Comparison of ENCODE assay signal across 8 cellular contexts in the genomic region with DNA sequence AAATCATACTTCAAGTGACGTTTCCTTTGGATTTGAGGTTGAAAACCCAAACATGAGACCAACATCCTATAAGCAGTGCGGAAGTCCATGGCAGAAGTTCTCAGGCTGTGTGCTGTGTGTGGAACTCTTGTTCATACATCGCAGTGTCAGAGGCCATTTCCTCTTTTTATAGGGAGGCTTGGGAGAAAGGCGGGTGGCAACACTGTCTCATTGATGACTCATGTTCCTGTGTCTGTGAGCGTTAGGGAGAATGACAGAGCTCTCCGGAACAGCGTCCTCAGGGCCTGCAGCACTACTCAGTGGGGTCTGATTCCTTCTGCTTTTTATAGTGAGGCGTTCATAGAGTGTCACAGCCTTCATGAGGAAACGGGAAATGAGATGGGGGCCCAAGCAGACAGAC.
DNase-seq lines count a peak whose midpoint lies in the region; ATAC-seq, FAIRE-seq and TF ChIP-seq lines count a peak whose summit lies in the region.

No MANE protein-coding gene starts in this region.

- CTCF ChIA-PET in naive thymus-derived CD4-positive, alpha-beta T cell (lab: Charles Lee): no interaction called here

- intact Hi-C loops in naive thymus-derived CD4-positive, alpha-beta T cell (cut with micrococcal nuclease): no loop called here

- POLR2A ChIA-PET in naive thymus-derived CD4-positive, alpha-beta T cell (lab: Charles Lee): no interaction called here

- H3K27me3 ChIP-seq in naive thymus-derived CD4-positive, alpha-beta T cell (ENCODE audit: control insufficient read depth in 2 of 2, insufficient read depth in 2 of 2, low read length in 2 of 2): no peaks in the 10 kb centered on the region

- peak; percentile 92 for ATAC-seq in esophagus mucosa
- ATAC-seq in naive thymus-derived CD4-positive, alpha-beta T cell: peak; percentile 96
- ATAC-seq in HG03159 (IDR thresholded peaks at IDR 0.05; ENCODE audit: unreplicated experiment): no peak

- peak overlapping the region in 1 of 10 donors; percentile 29 for H3K4me3 Mint-ChIP-seq in naive thymus-derived CD4-positive, alpha-beta T cell
- no peak overlapping the region for H3K4me3 Mint-ChIP-seq in glutamatergic neuron (ENCODE audit: unreplicated experiment)

- no peak for TF ChIP-seq CTCF in glutamatergic neuron (IDR thresholded peaks at IDR 0.05; ENCODE audit: partially characterized antibody, unreplicated experiment)

- no peak overlapping the region for H3K4me3 ChIP-seq in naive thymus-derived CD4-positive, alpha-beta T cell (ENCODE audit: low read length)

- H3K36me3 ChIP-seq in naive thymus-derived CD4-positive, alpha-beta T cell (ENCODE audit: control insufficient read depth in 2 of 3, insufficient read depth in 3 of 3, low read length in 3 of 3): no peaks in the 10 kb centered on the region

- no peak overlapping the region for H3K27ac ChIP-seq in naive thymus-derived CD4-positive, alpha-beta T cell (ENCODE audit: low read depth, low read length)

- H3K36me3 Mint-ChIP-seq in naive thymus-derived CD4-positive, alpha-beta T cell: no peaks in the 10 kb centered on the region
- H3K36me3 Mint-ChIP-seq in glutamatergic neuron (ENCODE audit: unreplicated experiment): peaks cover 4% of the 10 kb centered on the region

- no peaks in the 10 kb centered on the region for H3K9me3 ChIP-seq in naive thymus-derived CD4-positive, alpha-beta T cell (ENCODE audit: control insufficient read depth in 2 of 3, low read length in 3 of 3)

- DNase-seq in COLO829 (ENCODE audit: low spot score) (peak; percentile 86), HCEC 1CT (peak; percentile 97), RCC 7860 (ENCODE audit: low spot score) (peak; percentile 96), SK-N-DZ (ENCODE audit: low spot score) (no peak), glutamatergic neuron (no peak)
- DNase-seq in naive thymus-derived CD4-positive, alpha-beta T cell: no peak

- H3K4me1 Mint-ChIP-seq in naive thymus-derived CD4-positive, alpha-beta T cell: peaks cover 0 to 6% (median 0%) of the 10 kb centered on the region in 7 donors
- H3K4me1 Mint-ChIP-seq in glutamatergic neuron (ENCODE audit: low read depth, unreplicated experiment): no peaks in the 10 kb centered on the region

- no peak overlapping the region for H3K27ac Mint-ChIP-seq in naive thymus-derived CD4-positive, alpha-beta T cell
- H3K27ac Mint-ChIP-seq in glutamatergic neuron (ENCODE audit: unreplicated experiment): no peak overlapping the region

- peaks cover 0 to 4% (median 0%) of the 10 kb centered on the region in 11 donors for H3K9me3 Mint-ChIP-seq in naive thymus-derived CD4-positive, alpha-beta T cell
- no peaks in the 10 kb centered on the region for H3K9me3 Mint-ChIP-seq in glutamatergic neuron (ENCODE audit: unreplicated experiment)

- peak; percentile 91 for FAIRE-seq in RCC 7860 (lab: Jason Lieb, UNC)

- no peaks in the 10 kb centered on the region for H3K4me1 ChIP-seq in naive thymus-derived CD4-positive, alpha-beta T cell (ENCODE audit: control insufficient read depth in 2 of 2, insufficient read depth in 2 of 2, low read length in 2 of 2)

- peaks cover 0 to 16% (median 6%) of the 10 kb centered on the region in 5 donors for H3K27me3 Mint-ChIP-seq in naive thymus-derived CD4-positive, alpha-beta T cell
- peaks cover 2% of the 10 kb centered on the region for H3K27me3 Mint-ChIP-seq in glutamatergic neuron (ENCODE audit: unreplicated experiment)

Comparison
In these comparisons a context has a peak if more than half of its experiments do, and no peak if none do; other contexts are left out.
1. DNase-seq: peak in COLO829 (single experiment), HCEC 1CT (single experiment) and RCC 7860 (single experiment); none in naive thymus-derived CD4-positive, alpha-beta T cell (0 of 9), SK-N-DZ (single experiment) and glutamatergic neuron (single experiment).